In genomic region chr15:23736291-23736690, GRCh38 we compare ENCODE assay signal across 31 cellular contexts. TPM values are rescaled to one million over a fixed set of nuclear protein-coding genes. Genes with fewer than 3 reads are reported as not detected.
"Had no signal": no experiment of that assay in that cellular context is flagged by ENCODE, and none has a peak within 500 bp of the region (broad histone marks: within the 10 kb centered on the region; RNA-seq: fewer than 3 reads in every experiment).

No MANE protein-coding gene starts in this region.

- H3K4me3 Mint-ChIP-seq: activated CD4-positive, alpha-beta T cell treated with anti-CD3 and anti-CD28 coated beads, Interleukin-2, amount 10 ng/mL, durations not matched to agents 24 days and 14 days; activated CD8-positive, alpha-beta T cell treated with anti-CD3 and anti-CD28 coated beads for 36 hours; activated naive CD8-positive, alpha-beta T cell treated with anti-CD3 and anti-CD28 coated beads for 36 hours; activated T-cell treated with anti-CD3 and anti-CD28 coated beads, Interleukin-2, amount 50 U/mL, for 72 hours; activated T-helper 17 cell treated with anti-CD3 and anti-CD28 coated beads, Interleukin-2, amount 50 U/mL, for 72 hours; central memory CD8-positive, alpha-beta T cell; T-helper 1 cell treated with Interleukin-12 subunit alpha and Interleukin-12 subunit beta and Interleukin-4 antibody, amounts not matched to agents 30 μg/mL and 1 μg/mL, for 36 hours; T-helper 2 cell treated with Interferon-gamma antibody and Interleukin-4, amounts not matched to agents 5 μg/mL and 100 μg/mL, for 36 hours had no signal

- H3K36me3 ChIP-seq: cardiac muscle cell, MG63, SJCRH30 had no signal

- ATAC-seq: activated CD8-positive, alpha-beta T cell treated with anti-CD3 and anti-CD28 coated beads for 36 hours; activated T-cell treated with anti-CD3 and anti-CD28 coated beads, Interleukin-2, amount 50 U/mL, for 72 hours; activated T-helper 17 cell treated with anti-CD3 and anti-CD28 coated beads, Interleukin-2, amount 50 U/mL, for 72 hours; Panc1 had no signal

- H3K27me3 ChIP-seq: cardiac muscle cell, MG63, SJCRH30 had no signal

- H3K27ac ChIP-seq: cardiac muscle cell, SJCRH30, SK-N-MC had no signal

- H3K9me3 ChIP-seq: MG63, SJCRH30 had no signal

- H3K27me3 Mint-ChIP-seq: activated CD4-positive, alpha-beta T cell treated with anti-CD3 and anti-CD28 coated beads, Interleukin-2, amount 10 ng/mL, durations not matched to agents 24 days and 14 days; activated CD8-positive, alpha-beta T cell treated with anti-CD3 and anti-CD28 coated beads for 36 hours; activated naive CD8-positive, alpha-beta T cell treated with anti-CD3 and anti-CD28 coated beads for 36 hours; central memory CD8-positive, alpha-beta T cell had no signal

- H3K36me3 Mint-ChIP-seq: activated naive CD8-positive, alpha-beta T cell treated with anti-CD3 and anti-CD28 coated beads for 36 hours had no signal

- H3K4me1 Mint-ChIP-seq: activated CD4-positive, alpha-beta T cell treated with anti-CD3 and anti-CD28 coated beads, Interleukin-2, amount 10 ng/mL, durations not matched to agents 24 days and 14 days; activated naive CD8-positive, alpha-beta T cell treated with anti-CD3 and anti-CD28 coated beads for 36 hours; activated T-helper 17 cell treated with anti-CD3 and anti-CD28 coated beads, Interleukin-2, amount 50 U/mL, for 72 hours; central memory CD8-positive, alpha-beta T cell had no signal

- H3K4me3 ChIP-seq: cardiac muscle cell, MG63, SJCRH30, SK-N-MC had no signal

- H3K4me1 ChIP-seq: SJCRH30 had no signal

- H3K27ac Mint-ChIP-seq: activated CD4-positive, alpha-beta T cell treated with anti-CD3 and anti-CD28 coated beads, Interleukin-2, amount 10 ng/mL, durations not matched to agents 24 days and 14 days; activated CD8-positive, alpha-beta T cell treated with anti-CD3 and anti-CD28 coated beads for 36 hours; activated naive CD8-positive, alpha-beta T cell treated with anti-CD3 and anti-CD28 coated beads for 36 hours; activated T-cell treated with anti-CD3 and anti-CD28 coated beads, Interleukin-2, amount 50 U/mL, for 72 hours; activated T-helper 17 cell treated with anti-CD3 and anti-CD28 coated beads, Interleukin-2, amount 50 U/mL, for 72 hours; T-helper 1 cell treated with Interleukin-12 subunit alpha and Interleukin-12 subunit beta and Interleukin-4 antibody, amounts not matched to agents 30 μg/mL and 1 μg/mL, for 36 hours; T-helper 2 cell treated with Interferon-gamma antibody and Interleukin-4, amounts not matched to agents 5 μg/mL and 100 μg/mL, for 36 hours had no signal

- DNase-seq: activated CD4-positive, alpha-beta T cell treated with anti-CD3 and anti-CD28 coated beads, Interleukin-2, amount 10 ng/mL, durations not matched to agents 24 days and 14 days; activated CD4-positive, alpha-beta T cell treated with anti-CD3 and anti-CD28 coated beads, Interleukin-2, amount 50 U/mL, for 4 hours; activated CD8-positive, alpha-beta T cell treated with anti-CD3 and anti-CD28 coated beads for 36 hours; activated effector memory CD4-positive, alpha-beta T cell treated with anti-CD3 and anti-CD28 coated beads, Interleukin-2, amount 50 U/mL, for 16 hours; activated naive CD4-positive, alpha-beta T cell; activated naive CD4-positive, alpha-beta T cell treated with anti-CD3 and anti-CD28 coated beads, Interleukin-2, amount 50 U/mL, for 16 hours; activated naive CD8-positive, alpha-beta T cell treated with anti-CD3 and anti-CD28 coated beads for 36 hours; activated T-cell treated with anti-CD3 and anti-CD28 coated beads, Interleukin-2, amount 50 U/mL, for 1 hour; activated T-cell treated with anti-CD3 and anti-CD28 coated beads, Interleukin-2, amount 50 U/mL, for 72 hours; amniotic stem cell; aorta; Kasumi-1; KG1; MG63; MV-4-11; NCI-H1092; NCI-H187 treated with DMSO at 0.1 percent for 48 hours; NCI-H2081; NCI-H2171; NCI-H510A; NCI-H526; NCI-H82; SHP77; SJCRH30 had no signal

RNA-seq across cellular contexts. Expression of gene NDN, which starts 49.2 kb away (rescaled TPM):
- total RNA-seq: SJCRH30 had no signal
